ENCODE assay signal across 11 cellular contexts in the genomic region with DNA sequence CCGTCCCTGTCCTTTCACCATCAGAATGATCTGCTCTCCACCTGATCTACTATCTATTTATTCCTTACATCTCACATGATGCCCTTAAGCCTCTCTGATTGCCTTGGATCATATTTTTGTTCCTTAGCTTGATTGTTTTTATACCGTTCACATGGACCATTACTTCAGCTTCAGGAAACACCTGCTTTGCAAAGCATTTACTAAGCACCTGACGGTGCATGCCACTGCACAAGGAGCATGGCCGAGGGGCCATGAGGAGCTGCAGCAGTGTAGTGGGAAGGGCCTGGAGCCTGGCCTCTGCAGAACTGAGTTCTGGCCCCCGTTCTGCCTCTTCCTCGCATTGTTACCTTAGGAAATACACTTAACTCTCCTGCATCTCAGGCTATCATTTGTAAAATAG.
"Had no signal": no experiment of that assay in that cellular context is flagged by ENCODE, and none has a peak within 500 bp of the region (broad histone marks: within the 10 kb centered on the region; RNA-seq: fewer than 3 reads in every experiment).

No MANE protein-coding gene starts in this region.

- H3K36me3 ChIP-seq: cardiac muscle cell, tibial artery had no signal

- H3K27me3 ChIP-seq: cardiac muscle cell, tibial artery had no signal

- ATAC-seq: activated naive CD8-positive, alpha-beta T cell treated with anti-CD3 and anti-CD28 coated beads, Interleukin-2, amount 50 U/mL, for 24 hours; left colon had no signal

- H3K4me1 ChIP-seq: tibial artery had no signal

- H3K9me3 ChIP-seq: tibial artery had no signal

- DNase-seq: activated B cell treated with CpG ODN at 0.5 μM for 24 hours; activated CD4-positive, alpha-beta T cell treated with anti-CD3 and anti-CD28 coated beads, Interleukin-2, amount 10 ng/mL, durations not matched to agents 24 days and 14 days; activated naive CD4-positive, alpha-beta T cell treated with Interleukin-2 at 50 U/mL for 16 hours; activated naive CD8-positive, alpha-beta T cell treated with anti-CD3 and anti-CD28 coated beads, Interleukin-2, amount 50 U/mL, for 24 hours; effector CD4-positive, alpha-beta T cell; foreskin melanocyte; left colon; nephron progenitor cell; stimulated activated CD4-positive, alpha-beta T cell treated with anti-CD3 and anti-CD28 coated beads, Interleukin-4, amount 100 ng/mL, for 4 hours; tibial artery had no signal

- H3K4me3 ChIP-seq: cardiac muscle cell, tibial artery had no signal

- H3K27ac ChIP-seq: cardiac muscle cell, tibial artery had no signal
